10 cellular contexts compared by ENCODE assay signal in genomic region chr3:63625161-63625560, GRCh38. TPM values are rescaled to one million over a fixed set of nuclear protein-coding genes. Genes with fewer than 3 reads are reported as not detected.
DNase-seq lines count a peak whose midpoint lies in the region; ATAC-seq and TF ChIP-seq lines count a peak whose summit lies in the region.
"Had no signal": no experiment of that assay in that cellular context is flagged by ENCODE, and none has a peak within 500 bp of the region (broad histone marks: within the 10 kb centered on the region; RNA-seq: fewer than 3 reads in every experiment).

No MANE protein-coding gene starts in this region.

- H3K4me3 ChIP-seq in cardiac muscle cell: no peak overlapping the region
- H3K4me3 ChIP-seq in gastrocnemius medialis: no peak overlapping the region
- H3K4me3 ChIP-seq in smooth muscle cell: no peak overlapping the region

- no peaks in the 10 kb centered on the region for H3K79me2 ChIP-seq in smooth muscle cell (ENCODE audit: low read depth)

- H3F3A ChIP-seq in smooth muscle cell (ENCODE audit: low read depth): no peaks in the 10 kb centered on the region

- no peaks in the 10 kb centered on the region for H4K20me1 ChIP-seq in smooth muscle cell (ENCODE audit: low read depth)

- H3K27me3 ChIP-seq in cardiac muscle cell (no peaks in the 10 kb centered on the region), gastrocnemius medialis (no peaks in the 10 kb centered on the region), smooth muscle cell (ENCODE audit: low read depth) (peaks cover 13% of the 10 kb centered on the region)

- no peak for TF ChIP-seq CTCF in cardiac muscle cell (IDR thresholded peaks at IDR 0.05; ENCODE audit: low read depth, low read length)
- TF ChIP-seq CTCF in gastrocnemius medialis (IDR thresholded peaks at IDR 0.05 in 4 of 5, conservative IDR thresholded peaks at IDR 0.05 in 1 of 5): no peak
- no peak for TF ChIP-seq CTCF in smooth muscle cell (IDR thresholded peaks at IDR 0.05; ENCODE audit: borderline replicate concordance, insufficient read depth, poor library complexity, severe bottlenecking)

- H3K36me3 ChIP-seq in cardiac muscle cell (no peaks in the 10 kb centered on the region), gastrocnemius medialis (no peaks in the 10 kb centered on the region), smooth muscle cell (ENCODE audit: low read depth) (no peaks in the 10 kb centered on the region)

- no peak overlapping the region for H3K9ac ChIP-seq in smooth muscle cell (ENCODE audit: low read depth)

- H2AFZ ChIP-seq in smooth muscle cell (ENCODE audit: low read depth): no peak overlapping the region

- no peak overlapping the region for H3K4me2 ChIP-seq in smooth muscle cell

- intact Hi-C loops in cardiac septum (cut with DNase I) (no loop called here), gastrocnemius medialis (cut with DNase I; ENCODE audit: low total_unique reads) (no loop called here)

- in situ Hi-C loops in gastrocnemius medialis (cut with MboI; ENCODE audit: low sequenced_read_pairs in 4 of 4): no loop called here

- ATAC-seq in gastrocnemius medialis: no peak

- no peak for TF ChIP-seq POLR2A in gastrocnemius medialis (IDR thresholded peaks at IDR 0.05)

- H3K9me3 ChIP-seq in cardiac muscle cell (ENCODE audit: low read depth) (no peaks in the 10 kb centered on the region), gastrocnemius medialis (no peaks in the 10 kb centered on the region), smooth muscle cell (replicated peaks; ENCODE audit: low read depth) (no peaks in the 10 kb centered on the region)

- DNase-seq in cardiac muscle cell (ENCODE audit: low read depth in 1 of 2, low spot score in 1 of 2) (peak; percentile 59 to 64), cardiac septum (ENCODE audit: low spot score) (no peak), RKO (ENCODE audit: low spot score) (peak; percentile 18), fibroblast of peridontal ligament (ENCODE audit: extremely low read depth) (peak; percentile 92), gastrocnemius medialis (no peak), NCI-H1436 treated with DMSO at 0.1 percent for 48 hours (lab: John Stamatoyannopoulos, UW) (no peak), DMS114 treated with DMSO at 0.1 percent for 48 hours (lab: John Stamatoyannopoulos, UW; ENCODE audit: unreplicated experiment) (no peak), smooth muscle cell (lab: John Stamatoyannopoulos, UW; ENCODE audit: unreplicated experiment) (no peak)
- DNase-seq: activated CD4-positive, alpha-beta T cell treated with anti-CD3 and anti-CD28 coated beads, Interleukin-2, amount 50 U/mL, for 4 hours; CD4-positive, CD25-positive, alpha-beta regulatory T cell had no signal

- no peak overlapping the region for H3K27ac ChIP-seq in cardiac muscle cell
- no peak overlapping the region for H3K27ac ChIP-seq in gastrocnemius medialis
- no peak overlapping the region for H3K27ac ChIP-seq in smooth muscle cell (ENCODE audit: low read depth)

- H3K4me1 ChIP-seq in cardiac muscle cell (ENCODE audit: low read depth) (peaks cover 10% of the 10 kb centered on the region), gastrocnemius medialis (no peaks in the 10 kb centered on the region), smooth muscle cell (ENCODE audit: low read depth) (peaks cover 22% of the 10 kb centered on the region)

- 34% methylated on average over 4 of the region's 4 CpGs for WGBS in smooth muscle cell (ENCODE audit: low lambda C conversion rate)

RNA-seq across cellular contexts. Expression of gene SNTN, which starts 27.3 kb away (rescaled TPM):
- total RNA-seq in cardiac muscle cell (0.24 TPM in 1 of 2 replicates, not detected in the other), cardiac septum (not detected), gastrocnemius medialis (not detected), smooth muscle cell (not detected in 2 replicates)
- polyA plus RNA-seq in cardiac muscle cell (not detected in 2 replicates), smooth muscle cell (0.21 TPM in 1 of 2 replicates, not detected in the other)
- total RNA-seq: CD4-positive, CD25-positive, alpha-beta regulatory T cell had no signal
- polyA plus RNA-seq: CD4-positive, CD25-positive, alpha-beta regulatory T cell had no signal

Comparison
In these comparisons a context has a peak if more than half of its experiments do, and no peak if none do; other contexts are left out.
1. DNase-seq: peak in cardiac muscle cell (2 of 2), RKO (single experiment) and fibroblast of peridontal ligament (single experiment); none in cardiac septum (single experiment), gastrocnemius medialis (0 of 2), NCI-H1436 treated with DMSO at 0.1 percent for 48 hours (single experiment), DMS114 treated with DMSO at 0.1 percent for 48 hours (single experiment) and smooth muscle cell (single experiment).